Comparison of ENCODE assay signal across 39 cellular contexts in the genomic region with DNA sequence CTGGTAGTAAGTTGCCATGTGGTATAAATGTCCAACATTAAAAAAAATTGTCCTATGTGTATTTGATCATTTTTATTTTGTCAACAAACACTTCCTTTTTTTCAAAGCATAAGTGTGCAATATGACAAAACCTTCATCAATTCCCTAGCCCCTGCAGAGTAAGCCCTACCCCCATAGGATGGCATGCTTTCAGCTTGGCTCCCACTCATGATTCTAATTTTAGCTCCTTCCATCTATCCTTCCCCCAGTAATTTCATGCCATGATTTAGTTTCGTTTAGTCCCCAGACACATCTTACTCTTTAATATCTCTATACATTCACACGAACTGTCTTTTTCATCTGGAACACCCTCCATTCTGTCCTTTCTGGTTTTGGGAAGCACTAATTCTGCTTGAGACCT.
"Had no signal": no experiment of that assay in that cellular context is flagged by ENCODE, and none has a peak within 500 bp of the region (broad histone marks: within the 10 kb centered on the region; RNA-seq: fewer than 3 reads in every experiment).

No MANE protein-coding gene starts in this region.

- DNase-seq: activated effector memory CD4-positive, alpha-beta T cell treated with anti-CD3 and anti-CD28 coated beads, Interleukin-2, amount 50 U/mL, for 16 hours; activated effector memory CD4-positive, alpha-beta T cell treated with Interleukin-2 at 50 U/mL for 16 hours; activated gamma-delta T cell; activated gamma-delta T cell treated with Interleukin-2 at 50 U/mL for 16 hours; activated naive CD4-positive, alpha-beta T cell; activated naive CD4-positive, alpha-beta T cell treated with anti-CD3 and anti-CD28 coated beads for 36 hours; activated naive CD4-positive, alpha-beta T cell treated with anti-CD3 and anti-CD28 coated beads, Interleukin-2, amount 10 ng/mL, durations not matched to agents 7 days and 5 days; activated naive CD4-positive, alpha-beta T cell treated with anti-CD3 and anti-CD28 coated beads, Interleukin-2, amount 50 U/mL, for 16 hours; activated naive CD4-positive, alpha-beta T cell treated with Interleukin-2 at 50 U/mL for 16 hours; activated naive CD8-positive, alpha-beta T cell treated with anti-CD3 and anti-CD28 coated beads for 36 hours; activated naive CD8-positive, alpha-beta T cell treated with anti-CD3 and anti-CD28 coated beads, Interleukin-2, amount 10 ng/mL, durations not matched to agents 7 days and 5 days; activated naive CD8-positive, alpha-beta T cell treated with anti-CD3 and anti-CD28 coated beads, Interleukin-2, amount 50 U/mL, for 24 hours; activated T-cell treated with anti-CD3 and anti-CD28 coated beads for 4 hours; activated T-cell treated with anti-CD3 and anti-CD28 coated beads, Interleukin-2, amount 50 U/mL, for 1 hour; activated T-cell treated with anti-CD3 and anti-CD28 coated beads, Interleukin-2, amount 50 U/mL, for 24 hours; activated T-cell treated with anti-CD3 and anti-CD28 coated beads, Interleukin-2, amount 50 U/mL, for 4 hours; activated T-cell treated with anti-CD3 and anti-CD28 coated beads, Interleukin-2, amount 50 U/mL, for 48 hours; activated T-cell treated with anti-CD3 and anti-CD28 coated beads, Interleukin-2, amount 50 U/mL, for 72 hours; adrenal gland; amniotic stem cell; amygdala; anterior cingulate cortex; aorta; body of pancreas; brain microvascular endothelial cell; caudate nucleus; central memory CD4-positive, alpha-beta T cell; cerebellar nuclear complex had no signal

- H3K36me3 ChIP-seq: adrenal gland, ascending aorta, brain microvascular endothelial cell, breast epithelium, cardiac muscle cell had no signal

- H3K4me3 ChIP-seq: adrenal gland, ascending aorta, body of pancreas, breast epithelium, cardiac muscle cell had no signal

- H3K27me3 ChIP-seq: adrenal gland, ascending aorta, body of pancreas, brain microvascular endothelial cell, breast epithelium, cardiac muscle cell had no signal

- H3K27ac ChIP-seq: adrenal gland, ascending aorta, body of pancreas, brain microvascular endothelial cell, breast epithelium, cardiac muscle cell had no signal

- H3K9me3 Mint-ChIP-seq: activated naive CD4-positive, alpha-beta T cell treated with anti-CD3 and anti-CD28 coated beads for 36 hours; activated naive CD4-positive, alpha-beta T cell treated with anti-CD3 and anti-CD28 coated beads, Interleukin-2, amount 10 ng/mL, durations not matched to agents 7 days and 5 days; activated naive CD4-positive, alpha-beta T cell treated with anti-CD3 and anti-CD28 coated beads, Interleukin-2, amount 50 U/mL, for 24 hours; activated naive CD8-positive, alpha-beta T cell treated with anti-CD3 and anti-CD28 coated beads for 36 hours; activated naive CD8-positive, alpha-beta T cell treated with anti-CD3 and anti-CD28 coated beads, Interleukin-2, amount 10 ng/mL, durations not matched to agents 7 days and 5 days; activated naive CD8-positive, alpha-beta T cell treated with anti-CD3 and anti-CD28 coated beads, Interleukin-2, amount 50 U/mL, for 24 hours; activated T-cell treated with anti-CD3 and anti-CD28 coated beads, Interleukin-2, amount 50 U/mL, for 24 hours; activated T-cell treated with anti-CD3 and anti-CD28 coated beads, Interleukin-2, amount 50 U/mL, for 72 hours; activated T-helper 1 cell treated with anti-CD3 and anti-CD28 coated beads, Interleukin-12 subunit alpha, Interleukin-12 subunit beta, Interleukin-2, Interleukin-4 antibody, amounts not matched to agents 30 ng/mL and 10 ng/mL and 1 ng/mL, durations not matched to agents 14 hours and 24 hours and 36 hours; activated T-helper 17 cell treated with anti-CD3 and anti-CD28 coated beads, Interleukin-2, amount 50 U/mL, for 72 hours; activated T-helper 2 cell treated with anti-CD3 and anti-CD28 coated beads, Interferon-gamma antibody, Interleukin-2, Interleukin-4, amounts not matched to agents 10 μg/mL and 5 μg/mL and 100 μg/mL, durations not matched to agents 14 hours and 24 hours and 36 hours; brain; central memory CD8-positive, alpha-beta T cell had no signal

- H3K36me3 Mint-ChIP-seq: activated naive CD4-positive, alpha-beta T cell treated with anti-CD3 and anti-CD28 coated beads, Interleukin-2, amount 10 ng/mL, durations not matched to agents 7 days and 5 days; activated naive CD4-positive, alpha-beta T cell treated with anti-CD3 and anti-CD28 coated beads, Interleukin-2, amount 50 U/mL, for 24 hours; activated naive CD4-positive, alpha-beta T cell treated with anti-CD3 and anti-CD28 coated beads, Interleukin-2, amount 50 U/mL, for 72 hours; activated naive CD8-positive, alpha-beta T cell; activated naive CD8-positive, alpha-beta T cell treated with anti-CD3 and anti-CD28 coated beads for 36 hours; activated naive CD8-positive, alpha-beta T cell treated with anti-CD3 and anti-CD28 coated beads, Interleukin-2, amount 10 ng/mL, durations not matched to agents 7 days and 5 days; brain had no signal

- H3K9me3 ChIP-seq: adrenal gland, ascending aorta, body of pancreas, breast epithelium had no signal

- H3K27me3 Mint-ChIP-seq: activated naive CD4-positive, alpha-beta T cell treated with anti-CD3 and anti-CD28 coated beads, Interleukin-2, amount 10 ng/mL, durations not matched to agents 7 days and 5 days; activated naive CD4-positive, alpha-beta T cell treated with anti-CD3 and anti-CD28 coated beads, Interleukin-2, amount 50 U/mL, for 24 hours; activated naive CD8-positive, alpha-beta T cell treated with anti-CD3 and anti-CD28 coated beads, Interleukin-2, amount 10 ng/mL, durations not matched to agents 7 days and 5 days; activated T-cell treated with anti-CD3 and anti-CD28 coated beads, Interleukin-2, amount 50 U/mL, for 24 hours; activated T-helper 17 cell treated with anti-CD3 and anti-CD28 coated beads, Interleukin-2, amount 50 U/mL, for 72 hours; central memory CD8-positive, alpha-beta T cell had no signal

- H3K4me1 ChIP-seq: adrenal gland, ascending aorta, body of pancreas, breast epithelium had no signal

- ATAC-seq: activated naive CD4-positive, alpha-beta T cell treated with anti-CD3 and anti-CD28 coated beads, Interleukin-2, amount 50 U/mL, for 72 hours; activated naive CD8-positive, alpha-beta T cell treated with anti-CD3 and anti-CD28 coated beads, Interleukin-2, amount 50 U/mL, for 24 hours; activated T-cell treated with anti-CD3 and anti-CD28 coated beads, Interleukin-2, amount 50 U/mL, for 4 hours; activated T-cell treated with anti-CD3 and anti-CD28 coated beads, Interleukin-2, amount 50 U/mL, for 72 hours; activated T-helper 17 cell treated with anti-CD3 and anti-CD28 coated beads, Interleukin-2, amount 50 U/mL, for 72 hours; body of pancreas had no signal

- H3K4me1 Mint-ChIP-seq: activated naive CD4-positive, alpha-beta T cell treated with anti-CD3 and anti-CD28 coated beads, Interleukin-2, amount 10 ng/mL, durations not matched to agents 7 days and 5 days; activated naive CD4-positive, alpha-beta T cell treated with anti-CD3 and anti-CD28 coated beads, Interleukin-2, amount 50 U/mL, for 24 hours; activated naive CD8-positive, alpha-beta T cell treated with anti-CD3 and anti-CD28 coated beads for 36 hours; activated naive CD8-positive, alpha-beta T cell treated with anti-CD3 and anti-CD28 coated beads, Interleukin-2, amount 10 ng/mL, durations not matched to agents 7 days and 5 days; activated naive CD8-positive, alpha-beta T cell treated with anti-CD3 and anti-CD28 coated beads, Interleukin-2, amount 50 U/mL, for 24 hours; activated T-helper 17 cell treated with anti-CD3 and anti-CD28 coated beads, Interleukin-2, amount 50 U/mL, for 72 hours; central memory CD8-positive, alpha-beta T cell had no signal

- H3K27ac Mint-ChIP-seq: activated naive CD4-positive, alpha-beta T cell treated with anti-CD3 and anti-CD28 coated beads for 36 hours; activated naive CD4-positive, alpha-beta T cell treated with anti-CD3 and anti-CD28 coated beads, Interleukin-2, amount 10 ng/mL, durations not matched to agents 7 days and 5 days; activated naive CD4-positive, alpha-beta T cell treated with anti-CD3 and anti-CD28 coated beads, Interleukin-2, amount 50 U/mL, for 24 hours; activated naive CD4-positive, alpha-beta T cell treated with anti-CD3 and anti-CD28 coated beads, Interleukin-2, amount 50 U/mL, for 72 hours; activated naive CD8-positive, alpha-beta T cell; activated naive CD8-positive, alpha-beta T cell treated with anti-CD3 and anti-CD28 coated beads for 36 hours; activated naive CD8-positive, alpha-beta T cell treated with anti-CD3 and anti-CD28 coated beads, Interleukin-2, amount 10 ng/mL, durations not matched to agents 7 days and 5 days; activated naive CD8-positive, alpha-beta T cell treated with anti-CD3 and anti-CD28 coated beads, Interleukin-2, amount 50 U/mL, for 24 hours; activated T-cell treated with anti-CD3 and anti-CD28 coated beads, Interleukin-2, amount 50 U/mL, for 24 hours; activated T-cell treated with anti-CD3 and anti-CD28 coated beads, Interleukin-2, amount 50 U/mL, for 72 hours; activated T-helper 1 cell treated with anti-CD3 and anti-CD28 coated beads, Interleukin-12 subunit alpha, Interleukin-12 subunit beta, Interleukin-2, Interleukin-4 antibody, amounts not matched to agents 30 ng/mL and 10 ng/mL and 1 ng/mL, durations not matched to agents 14 hours and 24 hours and 36 hours; activated T-helper 17 cell treated with anti-CD3 and anti-CD28 coated beads, Interleukin-2, amount 50 U/mL, for 72 hours; activated T-helper 2 cell treated with anti-CD3 and anti-CD28 coated beads, Interferon-gamma antibody, Interleukin-2, Interleukin-4, amounts not matched to agents 10 μg/mL and 5 μg/mL and 100 μg/mL, durations not matched to agents 14 hours and 24 hours and 36 hours had no signal

- H3K4me3 Mint-ChIP-seq: activated naive CD4-positive, alpha-beta T cell treated with anti-CD3 and anti-CD28 coated beads for 36 hours; activated naive CD4-positive, alpha-beta T cell treated with anti-CD3 and anti-CD28 coated beads, Interleukin-2, amount 10 ng/mL, durations not matched to agents 7 days and 5 days; activated naive CD4-positive, alpha-beta T cell treated with anti-CD3 and anti-CD28 coated beads, Interleukin-2, amount 50 U/mL, for 24 hours; activated naive CD8-positive, alpha-beta T cell; activated naive CD8-positive, alpha-beta T cell treated with anti-CD3 and anti-CD28 coated beads for 36 hours; activated naive CD8-positive, alpha-beta T cell treated with anti-CD3 and anti-CD28 coated beads, Interleukin-2, amount 10 ng/mL, durations not matched to agents 7 days and 5 days; activated naive CD8-positive, alpha-beta T cell treated with anti-CD3 and anti-CD28 coated beads, Interleukin-2, amount 50 U/mL, for 24 hours; activated T-cell treated with anti-CD3 and anti-CD28 coated beads, Interleukin-2, amount 50 U/mL, for 24 hours; activated T-cell treated with anti-CD3 and anti-CD28 coated beads, Interleukin-2, amount 50 U/mL, for 4 hours; activated T-cell treated with anti-CD3 and anti-CD28 coated beads, Interleukin-2, amount 50 U/mL, for 72 hours; activated T-helper 1 cell treated with anti-CD3 and anti-CD28 coated beads, Interleukin-12 subunit alpha, Interleukin-12 subunit beta, Interleukin-2, Interleukin-4 antibody, amounts not matched to agents 30 ng/mL and 10 ng/mL and 1 ng/mL, durations not matched to agents 14 hours and 24 hours and 36 hours; activated T-helper 17 cell treated with anti-CD3 and anti-CD28 coated beads, Interleukin-2, amount 50 U/mL, for 72 hours; central memory CD8-positive, alpha-beta T cell had no signal
